ENCODE assay signal across 19 cellular contexts in genomic region chr10:119670717-119671116, GRCh38. TPM values are rescaled to one million over a fixed set of nuclear protein-coding genes. Genes with fewer than 3 reads are reported as not detected.
DNase-seq lines count a peak whose midpoint lies in the region; ATAC-seq and TF ChIP-seq lines count a peak whose summit lies in the region.
"Had no signal": no experiment of that assay in that cellular context is flagged by ENCODE, and none has a peak within 500 bp of the region (broad histone marks: within the 10 kb centered on the region; RNA-seq: fewer than 3 reads in every experiment).

No MANE protein-coding gene starts in this region.

- H2AK5ac ChIP-seq in IMR-90 (ENCODE audit: low read depth, low read length): no peak overlapping the region

- H3K4me1 ChIP-seq in ACC112 (ENCODE audit: control insufficient read depth, insufficient read depth, low read length, unreplicated experiment) (peaks cover 47% of the 10 kb centered on the region), IMR-90 (ENCODE audit: control insufficient read depth, insufficient read depth, low read length) (peaks cover 31% of the 10 kb centered on the region), tibial artery (peaks cover 0 to 52% (median 40%) of the 10 kb centered on the region in 4 donors)
- H3K4me1 ChIP-seq: HAP-1 had no signal

- CTCF ChIA-PET in IMR-90 (lab: Yijun Ruan, JAX): interaction anchor here (1.1 kb wide), 1 partner anchor 17 kb away, joined by 3 read pairs; no protein-coding TSS in a partner anchor

- H2BK20ac ChIP-seq in IMR-90 (ENCODE audit: low read depth, low read length): no peak overlapping the region

- no peaks in the 10 kb centered on the region for H3K27me3 Mint-ChIP-seq in stimulated activated memory B cell treated with anti-CD40 and anti-IgM and Interleukin-4, amounts not matched to agents 10 μg/mL and 1 μg/mL and 100 μg/mL, for 72 hours
- H3K27me3 Mint-ChIP-seq: activated naive CD8-positive, alpha-beta T cell; activated T-cell treated with anti-CD3 and anti-CD28 coated beads, Interleukin-2, amount 50 U/mL, for 24 hours; naive thymus-derived CD4-positive, alpha-beta T cell; progenitor cell of endocrine pancreas; stimulated activated naive CD8-positive, alpha-beta T cell treated with anti-CD3 and anti-CD28 coated beads, Interleukin-15, Interleukin-2, amounts not matched to agents 100 ng/mL and 50 ng/mL, for 24 hours had no signal

- no peak overlapping the region for H3K18ac ChIP-seq in IMR-90 (ENCODE audit: low read depth, low read length)

- H4K5ac ChIP-seq in IMR-90 (ENCODE audit: low read depth, low read length): no peak overlapping the region

- no peak overlapping the region for H3K14ac ChIP-seq in IMR-90 (replicated peaks; ENCODE audit: low read depth, low read length)

- TF ChIP-seq POLR2A in IMR-90 (IDR thresholded peaks at IDR 0.05; ENCODE audit: low read depth, low read length): no peak

- in situ Hi-C loops in IMR-90 (cut with MboI; ENCODE audit: low sequenced_read_pairs): no loop called here

- H3K27ac Mint-ChIP-seq in stimulated activated memory B cell treated with anti-CD40 and anti-IgM and Interleukin-4, amounts not matched to agents 10 μg/mL and 1 μg/mL and 100 μg/mL, for 72 hours: no peak overlapping the region
- H3K27ac Mint-ChIP-seq: activated naive CD8-positive, alpha-beta T cell; activated T-cell treated with anti-CD3 and anti-CD28 coated beads, Interleukin-2, amount 50 U/mL, for 24 hours; progenitor cell of endocrine pancreas; stimulated activated naive CD8-positive, alpha-beta T cell treated with anti-CD3 and anti-CD28 coated beads, Interleukin-15, Interleukin-2, amounts not matched to agents 100 ng/mL and 50 ng/mL, for 24 hours had no signal

- no peak overlapping the region for H3K56ac ChIP-seq in IMR-90 (ENCODE audit: extremely low read depth, insufficient read depth, low read length)

- H3K4me3 ChIP-seq in ACC112 (ENCODE audit: low read depth, low read length) (no peak overlapping the region), IMR-90 (ENCODE audit: insufficient read depth, low read depth, low read length) (no peak overlapping the region), tibial artery (no peak overlapping the region)
- H3K4me3 ChIP-seq: HAP-1, lung had no signal

- H4K8ac ChIP-seq in IMR-90 (ENCODE audit: low read depth in 2 of 2, low read length in 2 of 2): no peak overlapping the region

- POLR2A ChIA-PET in IMR-90 (lab: Charles Lee; ENCODE audit: unreplicated experiment): interaction anchor here (0.7 kb wide), 1 partner anchor 20 kb away, joined by 3 read pairs; the partner anchor contains the start of gene BAG3

- no peak overlapping the region for H2BK120ac ChIP-seq in IMR-90 (ENCODE audit: low read depth, low read length)

- no peak overlapping the region for H3K23ac ChIP-seq in IMR-90 (ENCODE audit: low read depth, low read length)

- no peak overlapping the region for H3K4me3 Mint-ChIP-seq in stimulated activated memory B cell treated with anti-CD40 and anti-IgM and Interleukin-4, amounts not matched to agents 10 μg/mL and 1 μg/mL and 100 μg/mL, for 72 hours
- H3K4me3 Mint-ChIP-seq: activated naive CD8-positive, alpha-beta T cell; activated T-cell treated with anti-CD3 and anti-CD28 coated beads, Interleukin-2, amount 50 U/mL, for 24 hours; naive thymus-derived CD4-positive, alpha-beta T cell; stimulated activated naive CD8-positive, alpha-beta T cell treated with anti-CD3 and anti-CD28 coated beads, Interleukin-15, Interleukin-2, amounts not matched to agents 100 ng/mL and 50 ng/mL, for 24 hours had no signal

- peaks cover 31% of the 10 kb centered on the region for H3K9me1 ChIP-seq in IMR-90 (ENCODE audit: insufficient read depth, low read length)

- H2AFZ ChIP-seq in ACC112 (ENCODE audit: low read length, unreplicated experiment) (no peak overlapping the region), IMR-90 (replicated peaks; ENCODE audit: low read length, poor library complexity) (no peak overlapping the region)

- peaks cover 27% of the 10 kb centered on the region for H3K36me3 Mint-ChIP-seq in stimulated activated memory B cell treated with anti-CD40 and anti-IgM and Interleukin-4, amounts not matched to agents 10 μg/mL and 1 μg/mL and 100 μg/mL, for 72 hours

- no peak overlapping the region for H3K4me2 ChIP-seq in IMR-90 (ENCODE audit: low read depth, low read length)

- H4K91ac ChIP-seq in IMR-90 (ENCODE audit: insufficient read depth, low read depth, low read length): no peak overlapping the region

- no TSS peak for BruUV-seq in IMR-90 (replicated peaks; lab: Mats Ljungman, UMichigan)

- no CpG with 5 or more reads among the region's 3 CpGs for WGBS in IMR-90 (ENCODE audit: extremely low coverage in 2 of 2, insufficient read length in 1 of 2), 2 experiments

- H3K9ac ChIP-seq in IMR-90 (ENCODE audit: low read depth, low read length): no peak overlapping the region

- H3K9me3 Mint-ChIP-seq in stimulated activated memory B cell treated with anti-CD40 and anti-IgM and Interleukin-4, amounts not matched to agents 10 μg/mL and 1 μg/mL and 100 μg/mL, for 72 hours: no peaks in the 10 kb centered on the region
- H3K9me3 Mint-ChIP-seq: activated T-cell treated with anti-CD3 and anti-CD28 coated beads, Interleukin-2, amount 50 U/mL, for 24 hours; naive thymus-derived CD4-positive, alpha-beta T cell; stimulated activated naive CD8-positive, alpha-beta T cell treated with anti-CD3 and anti-CD28 coated beads, Interleukin-15, Interleukin-2, amounts not matched to agents 100 ng/mL and 50 ng/mL, for 24 hours had no signal

- no peak for TF ChIP-seq RAD21 in IMR-90 (IDR thresholded peaks at IDR 0.05; ENCODE audit: low read length)

- H3K9me3 ChIP-seq in IMR-90 (ENCODE audit: control insufficient read depth, insufficient read depth, low read length) (no peaks in the 10 kb centered on the region), tibial artery (no peaks in the 10 kb centered on the region)
- H3K9me3 ChIP-seq: HAP-1 had no signal

- peaks cover 47% of the 10 kb centered on the region for H3K79me2 ChIP-seq in ACC112 (ENCODE audit: control insufficient read depth, insufficient read depth, low read length, unreplicated experiment)

- no peak overlapping the region for H2BK15ac ChIP-seq in IMR-90 (ENCODE audit: low read depth, low read length)

- TF ChIP-seq CTCF in IMR-90 (conservative IDR thresholded peaks at IDR 0.05; ENCODE audit: low read depth, low read length) (no peak), tibial artery (IDR thresholded peaks at IDR 0.05) (no peak)

- H3K79me1 ChIP-seq in IMR-90 (ENCODE audit: low read depth in 1 of 2, low read length in 2 of 2): peaks cover 29 to 87% of the 10 kb centered on the region in 2 experiments

- peaks cover 23% of the 10 kb centered on the region; the same call in 1 of the 2 replicates for H3K36me3 ChIP-seq in ACC112 (ENCODE audit: insufficient read depth, low read length)
- H3K36me3 ChIP-seq in IMR-90 (ENCODE audit: control insufficient read depth, insufficient read depth, low read length): peaks cover 46% of the 10 kb centered on the region
- H3K36me3 ChIP-seq in tibial artery: peaks cover 50 to 60% (median 59%) of the 10 kb centered on the region in 3 donors

- dilution Hi-C loops in IMR-90 (cut with HindIII; ENCODE audit: low sequenced_read_pairs, unreplicated experiment): no loop called here

- H3K4ac ChIP-seq in IMR-90 (ENCODE audit: low read depth, low read length): no peak overlapping the region

- DNase-seq in IMR-90 (peak; percentile 65), astrocyte of the hippocampus (ENCODE audit: low read depth, low spot score) (peak; percentile 69), hepatic stellate cell (ENCODE audit: low spot score) (peak; percentile 53), tibial artery (no peak), C1 segment of cervical spinal cord (lab: John Stamatoyannopoulos, UW) (no peak)
- DNase-seq: activated T-cell treated with anti-CD3 and anti-CD28 coated beads, Interleukin-2, amount 50 U/mL, for 24 hours; COR-L47; effector CD8-positive, alpha-beta T cell; foreskin melanocyte; naive thymus-derived CD4-positive, alpha-beta T cell; NCI-H1694 had no signal

- H4K20me1 ChIP-seq in IMR-90 (ENCODE audit: insufficient read depth, low read length): peaks cover 76% of the 10 kb centered on the region

- intact Hi-C loops in IMR-90 (cut with micrococcal nuclease) (no loop called here), tibial artery (cut with DNase I; ENCODE audit: low total_unique reads) (no loop called here)

- H3K4me1 Mint-ChIP-seq in stimulated activated memory B cell treated with anti-CD40 and anti-IgM and Interleukin-4, amounts not matched to agents 10 μg/mL and 1 μg/mL and 100 μg/mL, for 72 hours: peaks cover 6% of the 10 kb centered on the region

- no peak for ATAC-seq in IMR-90 (ENCODE audit: low read depth)
- no peak for ATAC-seq in stimulated activated memory B cell treated with anti-CD40 and anti-IgM and Interleukin-4, amounts not matched to agents 10 μg/mL and 1 μg/mL and 100 μg/mL, for 72 hours
- no peak for ATAC-seq in HG03196 (IDR thresholded peaks at IDR 0.05; ENCODE audit: unreplicated experiment)
- ATAC-seq: naive thymus-derived CD4-positive, alpha-beta T cell had no signal

- H2BK5ac ChIP-seq in IMR-90 (ENCODE audit: low read depth, low read length, poor library complexity, severe bottlenecking): no peak overlapping the region

- no peaks in the 10 kb centered on the region for H3K27me3 ChIP-seq in ACC112 (ENCODE audit: insufficient read depth, low read length)
- H3K27me3 ChIP-seq in IMR-90 (ENCODE audit: control insufficient read depth, insufficient read depth, low read length): no peaks in the 10 kb centered on the region
- no peaks in the 10 kb centered on the region for H3K27me3 ChIP-seq in tibial artery

- H2AK9ac ChIP-seq in IMR-90 (replicated peaks; ENCODE audit: low read depth, low read length, poor library complexity): no peak overlapping the region

- 0 out of 2 replicates have a peak overlapping the region, but pooled peaks have one; percentile 4 for H3K27ac ChIP-seq in ACC112 (ENCODE audit: low read depth, low read length)
- no peak overlapping the region for H3K27ac ChIP-seq in IMR-90 (ENCODE audit: insufficient read depth, low read length)
- peak overlapping the region in 1 of 2 donors; percentile 76 for H3K27ac ChIP-seq in tibial artery

RNA-seq across cellular contexts. Expression of gene BAG3, which starts 19.5 kb away (rescaled TPM):
- 5.4 and 5.8 TPM in 2 replicates for total RNA-seq in IMR-90 (2012; rRNA removed)
- 38.4 and 42.5 TPM in 2 replicates for polyA plus RNA-seq in IMR-90 (2012; rRNA removed)
- polyA plus RNA-seq in IMR-90 (2012; cell fraction: cytosol; rRNA removed): 32.2 and 47.6 TPM in 2 replicates
- 21.0 and 35.9 TPM in 2 replicates for polyA plus RNA-seq in IMR-90 (2012; cell fraction: nucleus; rRNA removed; ENCODE audit: low replicate concordance)

RNA-seq across cellular contexts. Expression of gene INPP5F, which starts 55.1 kb away (rescaled TPM):
- total RNA-seq in IMR-90 (2012; rRNA removed): 29.6 and 35.3 TPM in 2 replicates
- 16.3 and 19.0 TPM in 2 replicates for polyA plus RNA-seq in IMR-90 (2012; rRNA removed)
- polyA plus RNA-seq in IMR-90 (2012; cell fraction: cytosol; rRNA removed): 4.7 and 7.0 TPM in 2 replicates
- 3.1 and 20.5 TPM in 2 replicates for polyA plus RNA-seq in IMR-90 (2012; cell fraction: nucleus; rRNA removed; ENCODE audit: low replicate concordance)

Comparison
In these comparisons a context has a peak if more than half of its experiments do, and no peak if none do; other contexts are left out.
1. DNase-seq: peak in IMR-90 (single experiment), astrocyte of the hippocampus (single experiment) and hepatic stellate cell (single experiment); none in tibial artery (0 of 2) and C1 segment of cervical spinal cord (0 of 14).